In genomic region chr12:107622005-107622404, GRCh38 we compare ENCODE assay signal across 8 cellular contexts.
DNase-seq lines count a peak whose midpoint lies in the region; ATAC-seq, FAIRE-seq and TF ChIP-seq lines count a peak whose summit lies in the region.

No MANE protein-coding gene starts in this region.

- no peaks in the 10 kb centered on the region for H3K9me2 ChIP-seq in HCT116 (ENCODE audit: insufficient read depth)

- no peaks in the 10 kb centered on the region for H3K9me3 ChIP-seq in HCT116 (ENCODE audit: control insufficient read depth in 1 of 2, insufficient read depth in 1 of 2, low read depth in 1 of 2, low read length in 2 of 2)
- H3K9me3 ChIP-seq in WERI-Rb-1 (ENCODE audit: severe bottlenecking), result peaks cover 7% of the 10 kb centered on the region
- no peaks in the 10 kb centered on the region for H3K9me3 ChIP-seq in HepG2 (ENCODE audit: low read length)

- TF ChIP-seq POLR2A in HCT116 (IDR thresholded peaks at IDR 0.05; ENCODE audit: borderline replicate concordance, extremely low read depth, insufficient read depth, insufficient read length), result no peak
- no peak for TF ChIP-seq POLR2A in HepG2 (IDR thresholded peaks at IDR 0.05; ENCODE audit: insufficient read depth in 1 of 2, low read depth in 2 of 2, low read length in 2 of 2)

- no peak for FAIRE-seq in HepG2 (lab: Jason Lieb, UNC)

- H3K9ac ChIP-seq in HCT116 (ENCODE audit: low read length) (no peak overlapping the region), HepG2 (ENCODE audit: insufficient read depth, low read depth, low read length) (no peak overlapping the region)

- no peak for TF ChIP-seq EP300 in HepG2 (IDR thresholded peaks at IDR 0.05; ENCODE audit: low read depth in 2 of 2, low read length in 2 of 2)
- no peak for TF ChIP-seq EP300 in HepG2 (CRISPR knock-in tag; IDR thresholded peaks at IDR 0.05; ENCODE audit: borderline replicate concordance)

- H3K27ac ChIP-seq in HCT116 (ENCODE audit: low read depth, low read length) (no peak overlapping the region), WERI-Rb-1 (no peak overlapping the region), HepG2 (ENCODE audit: extremely low read length, insufficient read depth, low read length) (no peak overlapping the region)

- in situ Hi-C loops in HepG2 (cut with HindIII; ENCODE audit: extremely low pct_ligation_motif_present, low pct_unique_long_range_greater_than_20kb), result no loop called here

- peak; percentile 60 to 80 (median 77); a peak in 5 of 6 replicates for TF ChIP-seq CTCF in HCT116 (IDR thresholded peaks at IDR 0.05 in 2 of 3, conservative IDR thresholded peaks at IDR 0.05 in 1 of 3; ENCODE audit: borderline replicate concordance in 1 of 3, insufficient read depth in 1 of 3, low read depth in 2 of 3, low read length in 2 of 3)
- peak; percentile 85 for TF ChIP-seq CTCF in WERI-Rb-1 (IDR thresholded peaks at IDR 0.05; ENCODE audit: low read depth, low read length)
- TF ChIP-seq CTCF in HepG2 (CRISPR knock-in tag; IDR thresholded peaks at IDR 0.05), result peak; percentile 57

- no peaks in the 10 kb centered on the region for H4K20me1 ChIP-seq in HCT116 (ENCODE audit: insufficient read depth)
- H4K20me1 ChIP-seq in HepG2 (ENCODE audit: insufficient read depth, low read length), result no peaks in the 10 kb centered on the region

- H3K36me3 ChIP-seq in HCT116 (ENCODE audit: control insufficient read depth in 1 of 2, insufficient read depth in 2 of 2, low read length in 2 of 2) (no peaks in the 10 kb centered on the region), WERI-Rb-1 (no peaks in the 10 kb centered on the region), HepG2 (replicated peaks in 1 of 2; ENCODE audit: control insufficient read depth in 1 of 2, insufficient read depth in 2 of 2, low read length in 2 of 2) (peaks cover 0 to 5% of the 10 kb centered on the region in 2 experiments; a peak in 1 of 5 replicates)

- H3K4me3 ChIP-seq in HCT116 (replicated peaks in 1 of 2; ENCODE audit: low read depth in 1 of 2, low read length in 2 of 2) (no peak overlapping the region), WERI-Rb-1 (ENCODE audit: low read depth, low read length) (no peak overlapping the region), HepG2 (replicated peaks in 1 of 3; ENCODE audit: insufficient read depth in 1 of 3, low read depth in 2 of 3, low read length in 3 of 3) (no peak overlapping the region)

- H3K27me3 ChIP-seq in HCT116 (ENCODE audit: insufficient read depth, low read length) (no peaks in the 10 kb centered on the region), WERI-Rb-1 (ENCODE audit: insufficient read depth, low read depth, severe bottlenecking) (no peaks in the 10 kb centered on the region), HepG2 (ENCODE audit: control insufficient read depth in 1 of 2, insufficient read depth in 2 of 2, low read length in 2 of 2) (no peaks in the 10 kb centered on the region)

- peak overlapping the region; percentile 17; the same call in 1 of the 2 replicates for H3K4me2 ChIP-seq in HCT116 (ENCODE audit: low read length)
- H3K4me2 ChIP-seq in HepG2 (ENCODE audit: low read depth, low read length), result no peak overlapping the region

- POLR2A ChIA-PET in HCT116 (lab: Charles Lee) (interaction anchor here (0.7 kb wide), 1 partner anchor 107 kb away, joined by 3 read pairs; no protein-coding TSS in a partner anchor), HepG2 (lab: Yijun Ruan, JAX) (no interaction called here)

- peaks cover 4 to 6% of the 10 kb centered on the region in 2 experiments; a peak in 3 of 4 replicates for H3K4me1 ChIP-seq in HCT116 (ENCODE audit: control insufficient read depth in 1 of 2, insufficient read depth in 2 of 2, low read length in 2 of 2)
- no peaks in the 10 kb centered on the region for H3K4me1 ChIP-seq in HepG2 (ENCODE audit: insufficient read depth, low read length)

- peak; percentile 96 for ATAC-seq in HCT116
- no peak for ATAC-seq in HepG2
- no peak for ATAC-seq in left colon
- no peak for ATAC-seq in HG02884 (IDR thresholded peaks at IDR 0.05; ENCODE audit: unreplicated experiment)

- WGBS in HepG2 (ENCODE audit: low lambda C conversion rate), result 44% methylated on average over 8 of the region's 8 CpGs

- RAD21 ChIA-PET in HCT116 (lab: Charles Lee; ENCODE audit: low non-redundant PET in 1 of 2, low total read pairs in 2 of 2, uncharacterized antibody in 2 of 2, unreplicated experiment in 2 of 2), result no interaction called here

- BruUV-seq in HCT116 (replicated peaks; lab: Mats Ljungman, UMichigan) (no TSS peak), HepG2 (replicated peaks; lab: Mats Ljungman, UMichigan) (no TSS peak)

- CTCF ChIA-PET in HCT116 (lab: Charles Lee), result interaction anchor here (0.9 to 2.3 kb wide), 11 partner anchors 9 to 530 kb away, joined by 3 to 9 read pairs (median 5); no protein-coding TSS in a partner anchor
- CTCF ChIA-PET in HepG2 (lab: Yijun Ruan, JAX; ENCODE audit: low intra/inter-chr PET ratio, low total read pairs), result no interaction called here

- H3K79me2 ChIP-seq in HCT116 (ENCODE audit: insufficient read depth, low read length) (no peaks in the 10 kb centered on the region), HepG2 (ENCODE audit: insufficient read depth, low read length) (no peaks in the 10 kb centered on the region)

- peak; percentile 61 for TF ChIP-seq RAD21 in HCT116 (IDR thresholded peaks at IDR 0.05; ENCODE audit: low read depth)
- no peak for TF ChIP-seq RAD21 in HepG2 (CRISPR knock-in tag; IDR thresholded peaks at IDR 0.05)

- intact Hi-C loops in HCT116 (cut with micrococcal nuclease), result no loop called here
- intact Hi-C loops in HepG2 (cut with micrococcal nuclease; ENCODE audit: unreplicated experiment), result no loop called here
- intact Hi-C loops in left colon (cut with DNase I, micrococcal nuclease), result no loop called here

- DNase-seq in NCI-H1092 treated with DMSO at 0.1 percent for 48 hours (lab: John Stamatoyannopoulos, UW) (peak; percentile 9), NCI-H1092 (lab: John Stamatoyannopoulos, UW) (no peak), HCT116 (ENCODE audit: low read depth, low spot score) (peak; percentile 42), WERI-Rb-1 (peak; percentile 39), HepG2 (ENCODE audit: low spot score) (peak; percentile 9), left colon (no peak), NCI-H2107 treated with DMSO at 0.1 percent for 48 hours (lab: John Stamatoyannopoulos, UW; ENCODE audit: unreplicated experiment) (no peak)

- no peak overlapping the region for H2AFZ ChIP-seq in HCT116 (ENCODE audit: low read depth, low read length, poor library complexity, severe bottlenecking)
- H2AFZ ChIP-seq in HepG2 (ENCODE audit: low read length), result no peak overlapping the region

TF ChIP-seq in HCT116, 20 proteins besides CTCF, POLR2A, EP300 and RAD21 (continues in another document):
- TF ChIP-seq TCF7L2 (IDR thresholded peaks at IDR 0.05; ENCODE audit: borderline replicate concordance, extremely low read depth, insufficient read depth, insufficient read length) (no peak), EGR1 (IDR thresholded peaks at IDR 0.05; ENCODE audit: low read depth) (no peak), YY1 (IDR thresholded peaks at IDR 0.05; ENCODE audit: extremely low read depth, insufficient replicate concordance, low read depth, low read length) (no peak), ELF1 (IDR thresholded peaks at IDR 0.05; ENCODE audit: borderline replicate concordance, low read depth) (no peak), EZH2phosphoT487 (IDR thresholded peaks at IDR 0.05; ENCODE audit: borderline replicate concordance) (no peak), ZNF274 (IDR thresholded peaks at IDR 0.05; ENCODE audit: low read depth, low read length) (no peak), CEBPB (IDR thresholded peaks at IDR 0.05; ENCODE audit: low read depth) (no peak)
- TF ChIP-seq, protein P1, sequence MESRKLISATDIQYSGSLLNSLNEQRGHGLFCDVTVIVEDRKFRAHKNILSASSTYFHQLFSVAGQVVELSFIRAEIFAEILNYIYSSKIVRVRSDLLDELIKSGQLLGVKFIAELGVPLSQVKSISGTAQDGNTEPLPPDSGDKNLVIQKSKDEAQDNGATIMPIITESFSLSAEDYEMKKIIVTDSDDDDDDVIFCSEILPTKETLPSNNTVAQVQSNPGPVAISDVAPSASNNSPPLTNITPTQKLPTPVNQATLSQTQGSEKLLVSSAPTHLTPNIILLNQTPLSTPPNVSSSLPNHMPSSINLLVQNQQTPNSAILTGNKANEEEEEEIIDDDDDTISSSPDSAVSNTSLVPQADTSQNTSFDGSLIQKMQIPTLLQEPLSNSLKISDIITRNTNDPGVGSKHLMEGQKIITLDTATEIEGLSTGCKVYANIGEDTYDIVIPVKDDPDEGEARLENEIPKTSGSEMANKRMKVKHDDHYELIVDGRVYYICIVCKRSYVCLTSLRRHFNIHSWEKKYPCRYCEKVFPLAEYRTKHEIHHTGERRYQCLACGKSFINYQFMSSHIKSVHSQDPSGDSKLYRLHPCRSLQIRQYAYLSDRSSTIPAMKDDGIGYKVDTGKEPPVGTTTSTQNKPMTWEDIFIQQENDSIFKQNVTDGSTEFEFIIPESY (IDR thresholded peaks at IDR 0.05; ENCODE audit: extremely low read depth, insufficient replicate concordance, low read length), result no peak

TF ChIP-seq in HepG2, 621 proteins besides CTCF, POLR2A, EP300 and RAD21:
- no peak for TF ChIP-seq ZBTB34 (CRISPR knock-in tag; IDR thresholded peaks at IDR 0.05)
- peak; percentile 33 for TF ChIP-seq STAG1 (CRISPR knock-in tag; IDR thresholded peaks at IDR 0.05)
- TF ChIP-seq ZNF556 (CRISPR knock-in tag; IDR thresholded peaks at IDR 0.05; ENCODE audit: borderline replicate concordance), result 0 out of 2 replicates have a peak, but pooled peaks have one; percentile 30

Comparison
In these comparisons a context has a peak if more than half of its experiments do, and no peak if none do; other contexts are left out.
1. DNase-seq: peak in NCI-H1092 treated with DMSO at 0.1 percent for 48 hours (single experiment), HCT116 (single experiment), WERI-Rb-1 (single experiment) and HepG2 (single experiment); none in NCI-H1092 (single experiment), left colon (0 of 2) and NCI-H2107 treated with DMSO at 0.1 percent for 48 hours (single experiment).
2. Peak in every context shown above with its lines, with median percentiles within 50 percentile points of each other: CTCF ChIP-seq.